ENCODE assay signal across 8 cellular contexts in the genomic region with DNA sequence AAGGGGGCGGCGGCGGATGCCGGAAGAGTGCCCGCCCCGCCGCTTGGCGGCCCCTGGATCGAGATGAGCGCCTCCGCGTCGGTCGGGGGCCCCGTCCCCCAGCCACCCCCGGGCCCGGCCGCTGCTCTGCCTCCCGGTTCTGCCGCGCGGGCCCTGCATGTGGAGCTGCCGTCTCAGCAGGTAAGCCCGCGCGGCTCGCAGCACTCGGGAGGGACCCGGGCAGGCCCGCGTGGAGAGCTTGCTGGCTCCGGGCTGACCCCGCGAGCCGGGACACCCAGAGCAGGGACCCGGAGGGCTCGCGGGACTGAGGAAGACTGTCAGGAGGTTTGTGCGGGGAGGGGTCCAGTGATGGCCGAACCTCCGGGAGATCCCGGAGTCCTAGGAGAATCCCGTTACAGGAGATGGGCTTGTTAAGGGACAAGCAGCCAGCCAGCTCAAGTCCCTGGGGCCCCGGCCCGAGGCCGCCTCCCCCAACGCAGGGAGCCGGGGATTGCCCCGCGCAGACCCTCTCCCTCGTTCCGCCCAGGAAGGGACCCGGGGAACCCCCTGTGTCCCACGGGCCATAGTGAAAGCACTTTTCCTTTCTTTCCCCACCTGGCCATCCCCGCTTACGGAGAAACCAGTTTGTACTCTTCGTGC. TPM values are rescaled to one million over a fixed set of nuclear protein-coding genes. Genes with fewer than 3 reads are reported as not detected.
DNase-seq lines count a peak whose midpoint lies in the region; ATAC-seq lines count a peak whose summit lies in the region.

No MANE protein-coding gene starts in this region.

- CTCF ChIA-PET in naive thymus-derived CD4-positive, alpha-beta T cell (lab: Charles Lee) = no interaction called here

- H3K4me1 Mint-ChIP-seq in activated CD4-positive, alpha-beta T cell treated with anti-CD3 and anti-CD28 coated beads, Interleukin-2, amount 10 ng/mL, durations not matched to agents 24 days and 14 days = peaks cover 12% of the 10 kb centered on the region
- peaks cover 5 to 21% (median 20%) of the 10 kb centered on the region in 7 donors for H3K4me1 Mint-ChIP-seq in naive thymus-derived CD4-positive, alpha-beta T cell

- no peak overlapping the region for H3K4me3 Mint-ChIP-seq in activated CD4-positive, alpha-beta T cell treated with anti-CD3 and anti-CD28 coated beads, Interleukin-2, amount 10 ng/mL, durations not matched to agents 24 days and 14 days
- peak overlapping the region in 3 of 10 donors; percentile 93 to 99 (median 98) for H3K4me3 Mint-ChIP-seq in naive thymus-derived CD4-positive, alpha-beta T cell

- intact Hi-C loops in activated CD4-positive, alpha-beta T cell treated with anti-CD3 and anti-CD28 coated beads, Interleukin-2, amount 10 ng/mL, durations not matched to agents 24 days and 14 days (cut with micrococcal nuclease) = loop anchor here (5.0 kb wide), 3 partner anchors 52 to 573 kb away; a partner anchor contains a TSS
- intact Hi-C loops in naive thymus-derived CD4-positive, alpha-beta T cell (cut with micrococcal nuclease) = loop anchor here (1.0 to 10.0 kb wide), 17 partner anchors 9 to 1822 kb away; a partner anchor contains a TSS

- peaks cover 14 to 26% of the 10 kb centered on the region in 2 donors for H3K4me1 ChIP-seq in naive thymus-derived CD4-positive, alpha-beta T cell (ENCODE audit: control insufficient read depth in 2 of 2, insufficient read depth in 2 of 2, low read length in 2 of 2)
- H3K4me1 ChIP-seq in thymus (ENCODE audit: control insufficient read depth, insufficient read depth, low read length) = peaks cover 15% of the 10 kb centered on the region

- peak; percentile 20 for ATAC-seq in GM21381 (IDR thresholded peaks at IDR 0.05; ENCODE audit: unreplicated experiment)
- no peak for ATAC-seq in naive thymus-derived CD4-positive, alpha-beta T cell

- H3K27ac ChIP-seq in epithelial cell of prostate = peak overlapping the region; percentile 86
- peak overlapping the region; percentile 83 for H3K27ac ChIP-seq in naive thymus-derived CD4-positive, alpha-beta T cell (ENCODE audit: low read depth, low read length)
- H3K27ac ChIP-seq in thymus (ENCODE audit: low read depth) = peak overlapping the region; percentile 89

- H3K36me3 ChIP-seq in naive thymus-derived CD4-positive, alpha-beta T cell (ENCODE audit: control insufficient read depth in 2 of 3, insufficient read depth in 3 of 3, low read length in 3 of 3) = peaks cover 0 to 10% (median 0%) of the 10 kb centered on the region in 3 experiments
- H3K36me3 ChIP-seq in thymus (ENCODE audit: control insufficient read depth, insufficient read depth) = no peaks in the 10 kb centered on the region

- H3K27me3 Mint-ChIP-seq in activated CD4-positive, alpha-beta T cell treated with anti-CD3 and anti-CD28 coated beads, Interleukin-2, amount 10 ng/mL, durations not matched to agents 24 days and 14 days = no peaks in the 10 kb centered on the region
- H3K27me3 Mint-ChIP-seq in naive thymus-derived CD4-positive, alpha-beta T cell = no peaks in the 10 kb centered on the region

- no peaks in the 10 kb centered on the region for H3K27me3 ChIP-seq in naive thymus-derived CD4-positive, alpha-beta T cell (ENCODE audit: control insufficient read depth in 2 of 2, insufficient read depth in 2 of 2, low read length in 2 of 2)
- no peaks in the 10 kb centered on the region for H3K27me3 ChIP-seq in thymus (ENCODE audit: control insufficient read depth, insufficient read depth)

- H3K36me3 Mint-ChIP-seq in activated CD4-positive, alpha-beta T cell treated with anti-CD3 and anti-CD28 coated beads, Interleukin-2, amount 10 ng/mL, durations not matched to agents 24 days and 14 days (ENCODE audit: low read depth) = peaks cover 3% of the 10 kb centered on the region
- peaks cover 0 to 2% (median 0%) of the 10 kb centered on the region in 5 donors for H3K36me3 Mint-ChIP-seq in naive thymus-derived CD4-positive, alpha-beta T cell

- under 1% methylated on average over 57 of the region's 57 CpGs for WGBS in thymus

- POLR2A ChIA-PET in naive thymus-derived CD4-positive, alpha-beta T cell (lab: Charles Lee) = interaction anchor here (0.9 to 1.6 kb wide), 2 partner anchors 8 to 1322 kb away, joined by 3 to 9 read pairs; a partner anchor contains a TSS

- DNase-seq in COLO668 (lab: John Stamatoyannopoulos, UW; ENCODE audit: unreplicated experiment) = peak; percentile 72
- DNase-seq in HuH-7 (ENCODE audit: low spot score) = peak; percentile 28
- peak; percentile 88 for DNase-seq in activated CD4-positive, alpha-beta T cell treated with anti-CD3 and anti-CD28 coated beads, Interleukin-2, amount 10 ng/mL, durations not matched to agents 24 days and 14 days
- DNase-seq in epithelial cell of prostate (ENCODE audit: low read depth, low spot score) = no peak
- DNase-seq in naive thymus-derived CD4-positive, alpha-beta T cell = peak in 6 of 9 donors; percentile 21 to 59 (median 33)
- DNase-seq in SKM-1 treated with dmso at 0.1 percent for 144 hours (lab: John Stamatoyannopoulos, UW; ENCODE audit: unreplicated experiment) = no peak

- no peaks in the 10 kb centered on the region for H3K9me3 ChIP-seq in naive thymus-derived CD4-positive, alpha-beta T cell (ENCODE audit: control insufficient read depth in 2 of 3, low read length in 3 of 3)
- H3K9me3 ChIP-seq in thymus (ENCODE audit: control insufficient read depth) = no peaks in the 10 kb centered on the region

- H3K4me3 ChIP-seq in naive thymus-derived CD4-positive, alpha-beta T cell (ENCODE audit: low read length) = peak overlapping the region; percentile 96
- H3K4me3 ChIP-seq in thymus (ENCODE audit: low read length) = peak overlapping the region; percentile 85

- H3K9me3 Mint-ChIP-seq in activated CD4-positive, alpha-beta T cell treated with anti-CD3 and anti-CD28 coated beads, Interleukin-2, amount 10 ng/mL, durations not matched to agents 24 days and 14 days = no peaks in the 10 kb centered on the region
- peaks cover 0 to 8% (median 0%) of the 10 kb centered on the region in 11 donors for H3K9me3 Mint-ChIP-seq in naive thymus-derived CD4-positive, alpha-beta T cell

- peak overlapping the region; percentile 94 for H3K27ac Mint-ChIP-seq in activated CD4-positive, alpha-beta T cell treated with anti-CD3 and anti-CD28 coated beads, Interleukin-2, amount 10 ng/mL, durations not matched to agents 24 days and 14 days
- peak overlapping the region in 7 of 9 donors; percentile 88 to 100 (median 96) for H3K27ac Mint-ChIP-seq in naive thymus-derived CD4-positive, alpha-beta T cell

RNA-seq across cellular contexts. Expression of a gene that starts 0.5 kb away (rescaled TPM):
- total RNA-seq in activated CD4-positive, alpha-beta T cell treated with anti-CD3 and anti-CD28 coated beads, Interleukin-2, amount 10 ng/mL, durations not matched to agents 24 days and 14 days = 18.2 and 19.2 TPM in 2 replicates
- 10 to 100 TPM; 24.0 to 46.1 (median 25.4) TPM for total RNA-seq in naive thymus-derived CD4-positive, alpha-beta T cell
- polyA plus RNA-seq in naive thymus-derived CD4-positive, alpha-beta T cell = 10 to 100 TPM; 12.3 to 14.7 TPM
- polyA plus RNA-seq in thymus = 21.8 TPM

RNA-seq across cellular contexts. Expression of a gene that starts 46.9 kb away (rescaled TPM):
- total RNA-seq in activated CD4-positive, alpha-beta T cell treated with anti-CD3 and anti-CD28 coated beads, Interleukin-2, amount 10 ng/mL, durations not matched to agents 24 days and 14 days = 7.3 and 8.6 TPM in 2 replicates
- total RNA-seq in naive thymus-derived CD4-positive, alpha-beta T cell = 1 to 10 TPM in 3 of 5 experiments, under 1 TPM in 2; 0.32 to 8.5 (median 1.4) TPM
- under 1 TPM; 0.30 to 0.58 TPM for polyA plus RNA-seq in naive thymus-derived CD4-positive, alpha-beta T cell
- polyA plus RNA-seq in thymus = 5.3 TPM

Comparison
In these comparisons a context has a peak if more than half of its experiments do, and no peak if none do; other contexts are left out.
1. DNase-seq: peak in COLO668 (single experiment), HuH-7 (single experiment), activated CD4-positive, alpha-beta T cell treated with anti-CD3 and anti-CD28 coated beads, Interleukin-2, amount 10 ng/mL, durations not matched to agents 24 days and 14 days (single experiment) and naive thymus-derived CD4-positive, alpha-beta T cell (6 of 9); none in epithelial cell of prostate (single experiment) and SKM-1 treated with dmso at 0.1 percent for 144 hours (single experiment).
2. Peak in every context shown above with its lines, with median percentiles within 50 percentile points of each other: H3K27ac ChIP-seq.